Comparison of ENCODE assay signal across 1 cellular context in the genomic region with DNA sequence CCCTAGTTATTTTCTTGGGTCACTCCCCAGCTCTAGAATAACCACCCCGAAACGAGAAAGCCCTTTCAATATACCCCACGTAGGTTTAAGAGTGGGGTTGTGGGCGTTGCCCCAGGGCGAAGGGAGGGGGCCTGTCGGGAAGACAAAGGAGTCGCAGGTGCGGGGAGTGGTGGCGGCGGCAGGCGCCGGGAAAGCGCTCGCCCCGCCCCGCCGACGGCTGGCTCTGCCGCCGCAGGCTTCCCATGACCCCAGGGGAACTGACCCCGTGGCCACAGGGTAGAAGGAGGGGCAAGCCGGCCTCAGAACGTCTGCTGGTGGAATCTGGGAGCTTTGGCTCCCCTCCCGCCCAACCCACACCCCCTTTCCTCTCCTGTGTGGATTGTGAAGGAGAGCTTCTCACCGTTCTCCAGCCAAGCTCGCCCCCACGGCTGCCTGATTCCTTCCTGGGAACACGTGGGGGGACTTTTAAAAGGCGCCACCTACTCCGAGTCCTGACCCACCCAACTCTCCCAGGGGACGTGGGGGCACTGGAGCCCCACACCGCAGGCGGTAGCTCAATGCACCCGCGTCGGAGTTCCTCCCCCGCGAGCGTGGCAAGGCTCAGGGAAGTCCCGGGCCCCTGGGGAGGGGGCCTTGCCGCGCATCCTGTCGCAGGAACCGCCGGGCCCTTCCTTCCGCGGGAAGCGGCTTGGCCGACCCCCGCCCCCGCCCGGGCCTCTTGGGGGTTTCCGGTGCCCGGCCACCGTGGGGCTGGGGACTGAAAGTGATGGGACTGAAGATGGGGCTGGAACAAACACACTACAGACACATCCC.
A peak's percentile ranks its signal among the peaks of the same experiment; 100 is the strongest.
TF ChIP-seq lines count a peak whose summit lies in the region.

No MANE protein-coding gene starts in this region.

TF ChIP-seq in K562, 482 proteins besides CTCF, POLR2A, EP300 and RAD21 (continued from another document):
- TF ChIP-seq HNRNPL (IDR thresholded peaks at IDR 0.05; ENCODE audit: low read depth, low read length) (no peak), GATAD2A (IDR thresholded peaks at IDR 0.05) (no peak), IFI16 (CRISPR knock-in tag; IDR thresholded peaks at IDR 0.05) (no peak), ZNF274 (IDR thresholded peaks at IDR 0.05; ENCODE audit: borderline replicate concordance, low read depth, low read length) (peak; percentile 37; the same call in 1 of the 2 replicates), PPARD (CRISPR knock-in tag; IDR thresholded peaks at IDR 0.05) (no peak), SMAD3 (CRISPR knock-in tag; conservative IDR thresholded peaks at IDR 0.05) (no peak), TAF1 (IDR thresholded peaks at IDR 0.05; ENCODE audit: control insufficient read depth, extremely low read depth, insufficient read depth, low read length, severe bottlenecking) (peak; percentile 18), HDGF (IDR thresholded peaks at IDR 0.05) (no peak), SIN3A (IDR thresholded peaks at IDR 0.05; ENCODE audit: borderline replicate concordance in 2 of 2, control insufficient read depth in 1 of 2, low read depth in 2 of 2, low read length in 2 of 2) (peak in 1 of 2 experiments; percentile 64; a peak in 1 of 4 replicates), SMARCC2 (IDR thresholded peaks at IDR 0.05; ENCODE audit: low read depth) (no peak), ZBED1 (IDR thresholded peaks at IDR 0.05) (0 out of 2 replicates have a peak, but pooled peaks have one; percentile 21), SOX6 (IDR thresholded peaks at IDR 0.05) (peak; percentile 84), NFYB (IDR thresholded peaks at IDR 0.05; ENCODE audit: extremely low read depth, insufficient read length) (no peak), ZNF239 (CRISPR knock-in tag; IDR thresholded peaks at IDR 0.05) (no peak), CBX1 (IDR thresholded peaks at IDR 0.05; ENCODE audit: low read depth) (no peak; the same call in none of the 2 replicates), HNRNPLL (IDR thresholded peaks at IDR 0.05; ENCODE audit: low read depth, low read length, poor library complexity, severe bottlenecking) (no peak), HLTF (IDR thresholded peaks at IDR 0.05) (no peak), SIN3B (IDR thresholded peaks at IDR 0.05; ENCODE audit: low read depth) (no peak), CREM (IDR thresholded peaks at IDR 0.05; ENCODE audit: low read depth) (peak; percentile 14; the same call in 1 of the 2 replicates), CXXC5 (CRISPR knock-in tag; IDR thresholded peaks at IDR 0.05) (peak; percentile 75; the same call in 1 of the 2 replicates), MECOM (CRISPR knock-in tag; IDR thresholded peaks at IDR 0.05) (no peak), ZNF445 (CRISPR knock-in tag; IDR thresholded peaks at IDR 0.05; ENCODE audit: low read depth) (peak; percentile 7; the same call in 1 of the 2 replicates), EZH2 (IDR thresholded peaks at IDR 0.05; ENCODE audit: borderline replicate concordance, low read depth, low read length) (no peak), KAT8 (IDR thresholded peaks at IDR 0.05; ENCODE audit: low read depth) (no peak)
- TF ChIP-seq, protein P1, sequence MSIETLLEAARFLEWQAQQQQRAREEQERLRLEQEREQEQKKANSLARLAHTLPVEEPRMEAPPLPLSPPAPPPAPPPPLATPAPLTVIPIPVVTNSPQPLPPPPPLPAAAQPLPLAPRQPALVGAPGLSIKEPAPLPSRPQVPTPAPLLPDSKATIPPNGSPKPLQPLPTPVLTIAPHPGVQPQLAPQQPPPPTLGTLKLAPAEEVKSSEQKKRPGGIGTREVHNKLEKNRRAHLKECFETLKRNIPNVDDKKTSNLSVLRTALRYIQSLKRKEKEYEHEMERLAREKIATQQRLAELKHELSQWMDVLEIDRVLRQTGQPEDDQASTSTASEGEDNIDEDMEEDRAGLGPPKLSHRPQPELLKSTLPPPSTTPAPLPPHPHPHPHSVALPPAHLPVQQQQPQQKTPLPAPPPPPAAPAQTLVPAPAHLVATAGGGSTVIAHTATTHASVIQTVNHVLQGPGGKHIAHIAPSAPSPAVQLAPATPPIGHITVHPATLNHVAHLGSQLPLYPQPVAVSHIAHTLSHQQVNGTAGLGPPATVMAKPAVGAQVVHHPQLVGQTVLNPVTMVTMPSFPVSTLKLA (conservative IDR thresholded peaks at IDR 0.05), result peak; percentile 7 to 30; a peak in 2 of 4 replicates
- TF ChIP-seq, protein P2, sequence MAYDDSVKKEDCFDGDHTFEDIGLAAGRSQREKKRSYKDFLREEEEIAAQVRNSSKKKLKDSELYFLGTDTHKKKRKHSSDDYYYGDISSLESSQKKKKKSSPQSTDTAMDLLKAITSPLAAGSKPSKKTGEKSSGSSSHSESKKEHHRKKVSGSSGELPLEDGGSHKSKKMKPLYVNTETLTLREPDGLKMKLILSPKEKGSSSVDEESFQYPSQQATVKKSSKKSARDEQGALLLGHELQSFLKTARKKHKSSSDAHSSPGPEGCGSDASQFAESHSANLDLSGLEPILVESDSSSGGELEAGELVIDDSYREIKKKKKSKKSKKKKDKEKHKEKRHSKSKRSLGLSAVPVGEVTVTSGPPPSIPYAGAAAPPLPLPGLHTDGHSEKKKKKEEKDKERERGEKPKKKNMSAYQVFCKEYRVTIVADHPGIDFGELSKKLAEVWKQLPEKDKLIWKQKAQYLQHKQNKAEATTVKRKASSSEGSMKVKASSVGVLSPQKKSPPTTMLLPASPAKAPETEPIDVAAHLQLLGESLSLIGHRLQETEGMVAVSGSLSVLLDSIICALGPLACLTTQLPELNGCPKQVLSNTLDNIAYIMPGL (CRISPR knock-in tag; IDR thresholded peaks at IDR 0.05), result no peak
- TF ChIP-seq, protein P3, sequence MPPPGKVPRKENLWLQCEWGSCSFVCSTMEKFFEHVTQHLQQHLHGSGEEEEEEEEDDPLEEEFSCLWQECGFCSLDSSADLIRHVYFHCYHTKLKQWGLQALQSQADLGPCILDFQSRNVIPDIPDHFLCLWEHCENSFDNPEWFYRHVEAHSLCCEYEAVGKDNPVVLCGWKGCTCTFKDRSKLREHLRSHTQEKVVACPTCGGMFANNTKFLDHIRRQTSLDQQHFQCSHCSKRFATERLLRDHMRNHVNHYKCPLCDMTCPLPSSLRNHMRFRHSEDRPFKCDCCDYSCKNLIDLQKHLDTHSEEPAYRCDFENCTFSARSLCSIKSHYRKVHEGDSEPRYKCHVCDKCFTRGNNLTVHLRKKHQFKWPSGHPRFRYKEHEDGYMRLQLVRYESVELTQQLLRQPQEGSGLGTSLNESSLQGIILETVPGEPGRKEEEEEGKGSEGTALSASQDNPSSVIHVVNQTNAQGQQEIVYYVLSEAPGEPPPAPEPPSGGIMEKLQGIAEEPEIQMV (tag; conservative IDR thresholded peaks at IDR 0.05; ENCODE audit: low read depth), result no peak
- TF ChIP-seq, protein P4, sequence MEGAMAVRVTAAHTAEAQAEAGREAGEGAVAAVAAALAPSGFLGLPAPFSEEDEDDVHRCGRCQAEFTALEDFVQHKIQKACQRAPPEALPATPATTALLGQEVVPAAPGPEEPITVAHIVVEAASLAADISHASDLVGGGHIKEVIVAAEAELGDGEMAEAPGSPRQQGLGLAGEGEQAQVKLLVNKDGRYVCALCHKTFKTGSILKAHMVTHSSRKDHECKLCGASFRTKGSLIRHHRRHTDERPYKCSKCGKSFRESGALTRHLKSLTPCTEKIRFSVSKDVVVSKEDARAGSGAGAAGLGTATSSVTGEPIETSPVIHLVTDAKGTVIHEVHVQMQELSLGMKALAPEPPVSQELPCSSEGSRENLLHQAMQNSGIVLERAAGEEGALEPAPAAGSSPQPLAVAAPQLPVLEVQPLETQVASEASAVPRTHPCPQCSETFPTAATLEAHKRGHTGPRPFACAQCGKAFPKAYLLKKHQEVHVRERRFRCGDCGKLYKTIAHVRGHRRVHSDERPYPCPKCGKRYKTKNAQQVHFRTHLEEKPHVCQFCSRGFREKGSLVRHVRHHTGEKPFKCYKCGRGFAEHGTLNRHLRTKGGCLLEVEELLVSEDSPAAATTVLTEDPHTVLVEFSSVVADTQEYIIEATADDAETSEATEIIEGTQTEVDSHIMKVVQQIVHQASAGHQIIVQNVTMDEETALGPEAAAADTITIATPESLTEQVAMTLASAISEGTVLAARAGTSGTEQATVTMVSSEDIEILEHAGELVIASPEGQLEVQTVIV (CRISPR knock-in tag; IDR thresholded peaks at IDR 0.05; ENCODE audit: borderline replicate concordance), result 0 out of 2 replicates have a peak, but pooled peaks have one; percentile 3
- TF ChIP-seq, protein P5, sequence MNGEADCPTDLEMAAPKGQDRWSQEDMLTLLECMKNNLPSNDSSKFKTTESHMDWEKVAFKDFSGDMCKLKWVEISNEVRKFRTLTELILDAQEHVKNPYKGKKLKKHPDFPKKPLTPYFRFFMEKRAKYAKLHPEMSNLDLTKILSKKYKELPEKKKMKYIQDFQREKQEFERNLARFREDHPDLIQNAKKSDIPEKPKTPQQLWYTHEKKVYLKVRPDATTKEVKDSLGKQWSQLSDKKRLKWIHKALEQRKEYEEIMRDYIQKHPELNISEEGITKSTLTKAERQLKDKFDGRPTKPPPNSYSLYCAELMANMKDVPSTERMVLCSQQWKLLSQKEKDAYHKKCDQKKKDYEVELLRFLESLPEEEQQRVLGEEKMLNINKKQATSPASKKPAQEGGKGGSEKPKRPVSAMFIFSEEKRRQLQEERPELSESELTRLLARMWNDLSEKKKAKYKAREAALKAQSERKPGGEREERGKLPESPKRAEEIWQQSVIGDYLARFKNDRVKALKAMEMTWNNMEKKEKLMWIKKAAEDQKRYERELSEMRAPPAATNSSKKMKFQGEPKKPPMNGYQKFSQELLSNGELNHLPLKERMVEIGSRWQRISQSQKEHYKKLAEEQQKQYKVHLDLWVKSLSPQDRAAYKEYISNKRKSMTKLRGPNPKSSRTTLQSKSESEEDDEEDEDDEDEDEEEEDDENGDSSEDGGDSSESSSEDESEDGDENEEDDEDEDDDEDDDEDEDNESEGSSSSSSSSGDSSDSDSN (IDR thresholded peaks at IDR 0.05; ENCODE audit: borderline replicate concordance in 1 of 2, low read depth in 2 of 2, low read length in 2 of 2), result no peak
- TF ChIP-seq, protein P6, sequence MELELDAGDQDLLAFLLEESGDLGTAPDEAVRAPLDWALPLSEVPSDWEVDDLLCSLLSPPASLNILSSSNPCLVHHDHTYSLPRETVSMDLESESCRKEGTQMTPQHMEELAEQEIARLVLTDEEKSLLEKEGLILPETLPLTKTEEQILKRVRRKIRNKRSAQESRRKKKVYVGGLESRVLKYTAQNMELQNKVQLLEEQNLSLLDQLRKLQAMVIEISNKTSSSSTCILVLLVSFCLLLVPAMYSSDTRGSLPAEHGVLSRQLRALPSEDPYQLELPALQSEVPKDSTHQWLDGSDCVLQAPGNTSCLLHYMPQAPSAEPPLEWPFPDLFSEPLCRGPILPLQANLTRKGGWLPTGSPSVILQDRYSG (tag; conservative IDR thresholded peaks at IDR 0.05; ENCODE audit: low read depth), result no peak
